ENCODE assay signal across 1 cellular context in genomic region chrX:128929281-128930057, GRCh38.
TF ChIP-seq lines count a peak whose summit lies in the region.

No MANE protein-coding gene starts in this region.

TF ChIP-seq in HepG2, 621 proteins besides CTCF, POLR2A, EP300 and RAD21 (continued from another document):
- 0 out of 2 replicates have a peak, but pooled peaks have one; percentile 20 for TF ChIP-seq AHDC1 (CRISPR knock-in tag; IDR thresholded peaks at IDR 0.05; ENCODE audit: borderline replicate concordance)
